Comparison of ENCODE assay signal across 32 cellular contexts in genomic region chr9:77293949-77294348, GRCh38.
"Had no signal": no experiment of that assay in that cellular context is flagged by ENCODE, and none has a peak within 500 bp of the region (broad histone marks: within the 10 kb centered on the region; RNA-seq: fewer than 3 reads in every experiment).

No MANE protein-coding gene starts in this region.

- DNase-seq: activated CD4-positive, alpha-beta T cell treated with anti-CD3 and anti-CD28 coated beads for 36 hours; activated CD4-positive, alpha-beta T cell treated with anti-CD3 and anti-CD28 coated beads, Interleukin-2, amount 10 ng/mL, durations not matched to agents 24 days and 14 days; activated CD4-positive, alpha-beta T cell treated with anti-CD3 and anti-CD28 coated beads, Interleukin-2, amount 50 U/mL, for 4 hours; activated CD4-positive, CD25-positive, alpha-beta regulatory T cell; activated CD4-positive, CD25-positive, alpha-beta regulatory T cell treated with anti-CD3 and anti-CD28 coated beads, Interleukin-2, amount 50 U/mL, for 72 hours; activated CD8-positive, alpha-beta memory T cell treated with anti-CD3 and anti-CD28 coated beads, Interleukin-2, amount 50 U/mL, for 48 hours; activated gamma-delta T cell; activated naive CD4-positive, alpha-beta T cell; activated naive CD4-positive, alpha-beta T cell treated with anti-CD3 and anti-CD28 coated beads, Interleukin-2, amount 10 ng/mL, durations not matched to agents 7 days and 5 days; activated naive CD8-positive, alpha-beta T cell treated with anti-CD3 and anti-CD28 coated beads, Interleukin-2, amount 10 ng/mL, durations not matched to agents 7 days and 5 days; activated T-cell treated with anti-CD3 and anti-CD28 coated beads for 4 hours; activated T-cell treated with anti-CD3 and anti-CD28 coated beads, Interleukin-2, amount 50 U/mL, for 24 hours; central memory CD4-positive, alpha-beta T cell; cerebellar nuclear complex; colonic mucosa; effector CD8-positive, alpha-beta T cell; foreskin keratinocyte; gastrocnemius medialis; glutamatergic neuron; heart left ventricle; SW 1271; T-cell; T1000; WERI-Rb-1 had no signal

- H3K4me1 Mint-ChIP-seq: activated CD4-positive, alpha-beta T cell treated with anti-CD3 and anti-CD28 coated beads for 36 hours; brain had no signal

- H3K4me3 Mint-ChIP-seq: activated CD4-positive, alpha-beta T cell treated with anti-CD3 and anti-CD28 coated beads for 36 hours; activated CD4-positive, alpha-beta T cell treated with anti-CD3 and anti-CD28 coated beads, Interleukin-2, amount 10 ng/mL, durations not matched to agents 24 days and 14 days; activated naive CD4-positive, alpha-beta T cell treated with anti-CD3 and anti-CD28 coated beads, Interleukin-2, amount 10 ng/mL, durations not matched to agents 7 days and 5 days; activated naive CD8-positive, alpha-beta T cell treated with anti-CD3 and anti-CD28 coated beads, Interleukin-2, amount 10 ng/mL, durations not matched to agents 7 days and 5 days; activated T-cell treated with anti-CD3 and anti-CD28 coated beads, Interleukin-2, amount 50 U/mL, for 24 hours; brain; T-cell; T-helper 1 cell treated with Interleukin-12 subunit alpha and Interleukin-12 subunit beta and Interleukin-4 antibody, amounts not matched to agents 30 μg/mL and 1 μg/mL, for 36 hours; T-helper 2 cell treated with Interferon-gamma antibody and Interleukin-4, amounts not matched to agents 5 μg/mL and 100 μg/mL, for 36 hours had no signal

- ATAC-seq: activated CD4-positive, alpha-beta T cell treated with anti-CD3 and anti-CD28 coated beads for 36 hours; activated naive CD4-positive, alpha-beta T cell treated with anti-CD3 and anti-CD28 coated beads, Interleukin-2, amount 50 U/mL, for 72 hours; foreskin keratinocyte; gastrocnemius medialis; heart left ventricle; T-cell had no signal

- H3K27me3 Mint-ChIP-seq: activated CD4-positive, alpha-beta T cell treated with anti-CD3 and anti-CD28 coated beads for 36 hours; activated CD4-positive, alpha-beta T cell treated with anti-CD3 and anti-CD28 coated beads, Interleukin-2, amount 10 ng/mL, durations not matched to agents 24 days and 14 days; activated naive CD4-positive, alpha-beta T cell treated with anti-CD3 and anti-CD28 coated beads, Interleukin-2, amount 10 ng/mL, durations not matched to agents 7 days and 5 days; activated naive CD8-positive, alpha-beta T cell treated with anti-CD3 and anti-CD28 coated beads, Interleukin-2, amount 10 ng/mL, durations not matched to agents 7 days and 5 days; activated T-cell treated with anti-CD3 and anti-CD28 coated beads, Interleukin-2, amount 50 U/mL, for 24 hours; brain; T-cell had no signal

- H3K4me3 ChIP-seq: ascending aorta, breast epithelium, cardiac muscle cell, colonic mucosa, esophagus muscularis mucosa, gastrocnemius medialis, heart left ventricle had no signal

- H3K36me3 ChIP-seq: breast epithelium, cardiac muscle cell, colonic mucosa, WERI-Rb-1 had no signal

- H3K27me3 ChIP-seq: ascending aorta, breast epithelium, cardiac muscle cell, colonic mucosa, esophagus muscularis mucosa, foreskin keratinocyte, gastrocnemius medialis, heart left ventricle had no signal

- H3K27ac Mint-ChIP-seq: activated CD4-positive, alpha-beta T cell treated with anti-CD3 and anti-CD28 coated beads for 36 hours; activated CD4-positive, alpha-beta T cell treated with anti-CD3 and anti-CD28 coated beads, Interleukin-2, amount 10 ng/mL, durations not matched to agents 24 days and 14 days; activated naive CD4-positive, alpha-beta T cell treated with anti-CD3 and anti-CD28 coated beads, Interleukin-2, amount 10 ng/mL, durations not matched to agents 7 days and 5 days; activated naive CD4-positive, alpha-beta T cell treated with anti-CD3 and anti-CD28 coated beads, Interleukin-2, amount 50 U/mL, for 72 hours; activated naive CD8-positive, alpha-beta T cell treated with anti-CD3 and anti-CD28 coated beads, Interleukin-2, amount 10 ng/mL, durations not matched to agents 7 days and 5 days; activated T-cell treated with anti-CD3 and anti-CD28 coated beads, Interleukin-2, amount 50 U/mL, for 24 hours; brain; T-cell; T-helper 1 cell treated with Interleukin-12 subunit alpha and Interleukin-12 subunit beta and Interleukin-4 antibody, amounts not matched to agents 30 μg/mL and 1 μg/mL, for 36 hours; T-helper 2 cell treated with Interferon-gamma antibody and Interleukin-4, amounts not matched to agents 5 μg/mL and 100 μg/mL, for 36 hours had no signal

- H3K27ac ChIP-seq: ascending aorta, breast epithelium, cardiac muscle cell, colonic mucosa, esophagus muscularis mucosa, foreskin keratinocyte, gastrocnemius medialis, heart left ventricle, WERI-Rb-1 had no signal

- H3K4me1 ChIP-seq: ascending aorta, breast epithelium, colonic mucosa, foreskin keratinocyte, gastrocnemius medialis, heart left ventricle had no signal

- H3K9me3 ChIP-seq: ascending aorta, breast epithelium, colonic mucosa, gastrocnemius medialis had no signal
